ENCODE assay signal across 8 cellular contexts in genomic region chr16:106623-107324, GRCh38. TPM values are rescaled to one million over a fixed set of nuclear protein-coding genes. Genes with fewer than 3 reads are reported as not detected.
A peak's percentile ranks its signal among the peaks of the same experiment; 100 is the strongest.
DNase-seq lines count a peak whose midpoint lies in the region; ATAC-seq and TF ChIP-seq lines count a peak whose summit lies in the region.

No MANE protein-coding gene starts in this region.

- TF ChIP-seq CTCF in neural crest cell (conservative IDR thresholded peaks at IDR 0.05) = peak; percentile 87
- TF ChIP-seq CTCF in upper lobe of right lung (IDR thresholded peaks at IDR 0.05) = peak; percentile 81

- H3K27ac ChIP-seq in upper lobe of right lung = no peak overlapping the region

- peaks cover 27% of the 10 kb centered on the region for H3K36me3 ChIP-seq in upper lobe of right lung

- DNase-seq in DMS153 treated with DMSO at 0.1 percent for 48 hours (lab: John Stamatoyannopoulos, UW; ENCODE audit: unreplicated experiment) (peak; percentile 51), KBM-7 (peak; percentile 80), OCI-M2 (lab: John Stamatoyannopoulos, UW; ENCODE audit: unreplicated experiment) (peak; percentile 17), fibroblast of peridontal ligament (ENCODE audit: extremely low read depth) (peak; percentile 88), neural crest cell (ENCODE audit: low read depth, low spot score) (peak; percentile 42), upper lobe of right lung (no peak)
- peak; percentile 38 to 54 for DNase-seq in activated T-cell treated with anti-CD3 and anti-CD28 coated beads, Interleukin-2, amount 50 U/mL, for 48 hours

- H3K4me3 ChIP-seq in upper lobe of right lung = no peak overlapping the region

- intact Hi-C loops in upper lobe of right lung (cut with DNase I) = no loop called here

- H3K27me3 ChIP-seq in upper lobe of right lung = no peaks in the 10 kb centered on the region

- no peaks in the 10 kb centered on the region for H3K9me3 ChIP-seq in upper lobe of right lung

- no peaks in the 10 kb centered on the region for H3K9me3 Mint-ChIP-seq in neural crest cell

- H3K27ac Mint-ChIP-seq in neural crest cell (ENCODE audit: unreplicated experiment) = no peak overlapping the region

- ATAC-seq in upper lobe of right lung (peak; percentile 83), HG03457 (IDR thresholded peaks at IDR 0.05; ENCODE audit: unreplicated experiment) (no peak)

- no peak overlapping the region for H3K4me3 Mint-ChIP-seq in neural crest cell

- no peaks in the 10 kb centered on the region for H3K36me3 Mint-ChIP-seq in neural crest cell (ENCODE audit: low read depth)

- in situ Hi-C loops in KBM-7 (cut with MboI; ENCODE audit: low pct_unique_long_range_greater_than_20kb, low sequenced_read_pairs) = no loop called here

- no peaks in the 10 kb centered on the region for H3K27me3 Mint-ChIP-seq in neural crest cell (ENCODE audit: low read depth)

- H3K4me1 ChIP-seq in upper lobe of right lung = peaks cover 5% of the 10 kb centered on the region

- peaks cover 27% of the 10 kb centered on the region for H3K4me1 Mint-ChIP-seq in neural crest cell

RNA-seq across cellular contexts. Expression of gene MPG, which starts 28.7 kb away (rescaled TPM):
- total RNA-seq in neural crest cell = 47.7 and 50.0 TPM in 2 replicates
- 42.5 TPM for total RNA-seq in upper lobe of right lung

RNA-seq across cellular contexts. Expression of gene NPRL3, which starts 31.7 kb away (rescaled TPM):
- 41.5 and 45.4 TPM in 2 replicates for total RNA-seq in neural crest cell
- total RNA-seq in upper lobe of right lung = 30.6 TPM

RNA-seq across cellular contexts. Expression of gene RHBDF1, which starts 34.3 kb away (rescaled TPM):
- total RNA-seq in neural crest cell (46.5 TPM in 2 replicates), upper lobe of right lung (48.4 TPM)

RNA-seq across cellular contexts. Expression of gene HBZ, which starts 45.7 kb away (rescaled TPM):
- not detected in 2 replicates for total RNA-seq in neural crest cell
- not detected for total RNA-seq in upper lobe of right lung

RNA-seq across cellular contexts. Expression of gene SNRNP25, which starts 53.1 kb away (rescaled TPM):
- 79.1 and 85.6 TPM in 2 replicates for total RNA-seq in neural crest cell
- 11.6 TPM for total RNA-seq in upper lobe of right lung
